ENCODE assay signal across 9 cellular contexts in genomic region chr1:26768755-26769154, GRCh38. TPM values are rescaled to one million over a fixed set of nuclear protein-coding genes. Genes with fewer than 3 reads are reported as not detected.
DNase-seq lines count a peak whose midpoint lies in the region; ATAC-seq and TF ChIP-seq lines count a peak whose summit lies in the region.
"Had no signal": no experiment of that assay in that cellular context is flagged by ENCODE, and none has a peak within 500 bp of the region (broad histone marks: within the 10 kb centered on the region; RNA-seq: fewer than 3 reads in every experiment).

No MANE protein-coding gene starts in this region.

- TF ChIP-seq CTCF in fibroblast of villous mesenchyme (IDR thresholded peaks at IDR 0.05; ENCODE audit: insufficient read depth, low read depth, low read length), result no peak

- DNase-seq in NCI-H2107 treated with DMSO at 0.1 percent for 48 hours (lab: John Stamatoyannopoulos, UW; ENCODE audit: unreplicated experiment), result peak; percentile 12
- no peak for DNase-seq in NCI-H2107 (lab: John Stamatoyannopoulos, UW)
- DNase-seq in fibroblast of villous mesenchyme (ENCODE audit: low read depth), result peak; percentile 70
- peak; percentile 53 for DNase-seq in skeletal muscle cell (ENCODE audit: low read depth)
- DNase-seq in pons (ENCODE audit: low spot score), result no peak
- DNase-seq in stimulated activated CD4-positive, alpha-beta T cell treated with anti-CD3 and anti-CD28 coated beads, Interleukin-4, amount 100 ng/mL, for 24 hours, result no peak

- ATAC-seq in SK-N-SH treated with all-trans-retinoic acid at 6 μM for 48 hours (peak; percentile 4; the same call in 1 of the 3 replicates), HG02642 (IDR thresholded peaks at IDR 0.05; ENCODE audit: poor library complexity, unreplicated experiment) (no peak)
- ATAC-seq: activated T-helper 17 cell treated with anti-CD3 and anti-CD28 coated beads, Interleukin-2, amount 50 U/mL, for 72 hours had no signal

- no peak overlapping the region for H3K4me3 ChIP-seq in fibroblast of villous mesenchyme (ENCODE audit: low read depth, low read length)
- no peak overlapping the region for H3K4me3 ChIP-seq in skeletal muscle cell (ENCODE audit: low read depth, low read length)

TF ChIP-seq in SK-N-SH treated with all-trans-retinoic acid at 6 μM for 48 hours, 23 proteins besides CTCF, POLR2A, EP300 and RAD21:
- TF ChIP-seq POU6F1 (CRISPR knock-in tag; IDR thresholded peaks at IDR 0.05; ENCODE audit: borderline replicate concordance, low read depth) (no peak), TCF4 (CRISPR knock-in tag; IDR thresholded peaks at IDR 0.05; ENCODE audit: borderline replicate concordance) (no peak), BACH2 (CRISPR knock-in tag; IDR thresholded peaks at IDR 0.05; ENCODE audit: borderline replicate concordance) (no peak), ESRRG (CRISPR knock-in tag; IDR thresholded peaks at IDR 0.05) (no peak), TSHZ2 (CRISPR knock-in tag; IDR thresholded peaks at IDR 0.05) (no peak), OSR1 (CRISPR knock-in tag; IDR thresholded peaks at IDR 0.05) (no peak)
- TF ChIP-seq, protein P1, sequence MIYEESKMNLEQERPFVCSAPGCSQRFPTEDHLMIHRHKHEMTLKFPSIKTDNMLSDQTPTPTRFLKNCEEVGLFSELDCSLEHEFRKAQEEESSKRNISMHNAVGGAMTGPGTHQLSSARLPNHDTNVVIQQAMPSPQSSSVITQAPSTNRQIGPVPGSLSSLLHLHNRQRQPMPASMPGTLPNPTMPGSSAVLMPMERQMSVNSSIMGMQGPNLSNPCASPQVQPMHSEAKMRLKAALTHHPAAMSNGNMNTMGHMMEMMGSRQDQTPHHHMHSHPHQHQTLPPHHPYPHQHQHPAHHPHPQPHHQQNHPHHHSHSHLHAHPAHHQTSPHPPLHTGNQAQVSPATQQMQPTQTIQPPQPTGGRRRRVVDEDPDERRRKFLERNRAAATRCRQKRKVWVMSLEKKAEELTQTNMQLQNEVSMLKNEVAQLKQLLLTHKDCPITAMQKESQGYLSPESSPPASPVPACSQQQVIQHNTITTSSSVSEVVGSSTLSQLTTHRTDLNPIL (CRISPR knock-in tag; IDR thresholded peaks at IDR 0.05; ENCODE audit: low read depth), result no peak

RNA-seq across cellular contexts. Expression of gene PIGV, which starts 19.0 kb away (rescaled TPM):
- total RNA-seq in fibroblast of villous mesenchyme, result 10.3 and 16.8 TPM in 2 replicates

RNA-seq across cellular contexts. Expression of gene ZDHHC18, which starts 57.7 kb away (rescaled TPM):
- 10.3 and 16.4 TPM in 2 replicates for total RNA-seq in fibroblast of villous mesenchyme

Comparison
In these comparisons a context has a peak if more than half of its experiments do, and no peak if none do; other contexts are left out.
1. DNase-seq: peak in NCI-H2107 treated with DMSO at 0.1 percent for 48 hours (single experiment), fibroblast of villous mesenchyme (single experiment) and skeletal muscle cell (single experiment); none in NCI-H2107 (single experiment), pons (single experiment) and stimulated activated CD4-positive, alpha-beta T cell treated with anti-CD3 and anti-CD28 coated beads, Interleukin-4, amount 100 ng/mL, for 24 hours (single experiment).